19 cellular contexts compared by ENCODE assay signal in the genomic region with DNA sequence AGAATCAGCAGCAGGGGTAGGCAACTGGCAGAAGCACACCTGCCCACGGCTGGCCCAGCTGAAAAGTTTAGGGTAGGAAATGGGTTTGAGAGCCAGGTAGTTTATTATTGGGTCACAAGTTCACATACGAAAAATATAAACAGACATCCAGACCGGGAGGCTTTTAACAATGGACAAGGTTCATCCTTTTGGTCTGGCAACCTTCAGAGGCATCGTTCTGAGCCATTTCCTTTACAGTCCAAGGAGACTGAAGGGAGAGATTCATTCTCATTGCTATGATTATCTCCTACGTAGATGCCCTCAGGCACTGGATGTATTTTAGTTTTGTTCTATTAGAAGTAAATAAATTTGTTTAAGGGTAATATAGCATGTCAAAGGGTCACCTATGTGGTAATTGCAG.
DNase-seq lines count a peak whose midpoint lies in the region; TF ChIP-seq lines count a peak whose summit lies in the region.
"Had no signal": no experiment of that assay in that cellular context is flagged by ENCODE, and none has a peak within 500 bp of the region (broad histone marks: within the 10 kb centered on the region; RNA-seq: fewer than 3 reads in every experiment).

No MANE protein-coding gene starts in this region.

- no peaks in the 10 kb centered on the region for H4K20me1 ChIP-seq in SK-N-SH (ENCODE audit: insufficient read depth)
- H4K20me1 ChIP-seq: BLaER1 had no signal

- peak; percentile 15 for DNase-seq in NCI-H146 (lab: John Stamatoyannopoulos, UW)
- no peak for DNase-seq in NCI-H146 treated with DMSO at 0.1 percent for 48 hours (lab: John Stamatoyannopoulos, UW; ENCODE audit: unreplicated experiment)
- DNase-seq in esophagus muscularis mucosa (ENCODE audit: extremely low spot score) = no peak
- no peak for DNase-seq in AG20443 (ENCODE audit: low spot score)
- no peak for DNase-seq in SK-N-SH
- no peak for DNase-seq in GM19240 (ENCODE audit: insufficient read length, low spot score)
- DNase-seq in activated CD4-positive, alpha-beta T cell treated with anti-CD3 and anti-CD28 coated beads, Interleukin-2, amount 50 U/mL, for 1 hour = no peak
- DNase-seq: CD8-positive, alpha-beta T cell; DMS79; GM23248; HCEC 1CT; NCI-H1436; NCI-H2081; NCI-H510A; NCI-H82 had no signal

- TF ChIP-seq RAD21 in SK-N-SH (IDR thresholded peaks at IDR 0.05; ENCODE audit: low read length) = no peak

- H3K4me1 Mint-ChIP-seq in nephron = peaks cover 21% of the 10 kb centered on the region

- no peaks in the 10 kb centered on the region for H3K36me3 Mint-ChIP-seq in nephron (ENCODE audit: low read depth)
- H3K36me3 Mint-ChIP-seq: CD8-positive, alpha-beta T cell had no signal

- H3K79me2 ChIP-seq in SK-N-SH (ENCODE audit: insufficient read depth) = no peaks in the 10 kb centered on the region

- TF ChIP-seq CTCF in esophagus muscularis mucosa (IDR thresholded peaks at IDR 0.05) = no peak
- TF ChIP-seq CTCF in nephron (IDR thresholded peaks at IDR 0.05; ENCODE audit: unreplicated experiment in 3 of 3) = no peak
- TF ChIP-seq CTCF in SK-N-SH (IDR thresholded peaks at IDR 0.05) = no peak

- no peak for TF ChIP-seq EP300 in esophagus muscularis mucosa (IDR thresholded peaks at IDR 0.05)
- no peak for TF ChIP-seq EP300 in SK-N-SH (IDR thresholded peaks at IDR 0.05; ENCODE audit: borderline replicate concordance in 1 of 2, low read depth in 1 of 2, low read length in 1 of 2)

- no peak overlapping the region for H3K9ac ChIP-seq in SK-N-SH
- H3K9ac ChIP-seq: BLaER1, GM23248 had no signal

- no peaks in the 10 kb centered on the region for H3F3A ChIP-seq in SK-N-SH (replicated peaks; ENCODE audit: insufficient read depth)

- H3K4me3 Mint-ChIP-seq in nephron = no peak overlapping the region
- H3K4me3 Mint-ChIP-seq: CD8-positive, alpha-beta T cell had no signal

- H3K4me1 ChIP-seq in esophagus muscularis mucosa = peaks cover 0 to 63% (median 58%) of the 10 kb centered on the region in 4 donors
- no peaks in the 10 kb centered on the region; a peak in 1 of 4 replicates for H3K4me1 ChIP-seq in SK-N-SH (ENCODE audit: control insufficient read depth in 1 of 2, insufficient read depth in 2 of 2, low read depth in 1 of 2, low read length in 1 of 2)
- H3K4me1 ChIP-seq: BLaER1 had no signal

- intact Hi-C loops in esophagus muscularis mucosa (cut with DNase I) = no loop called here

- H2AFZ ChIP-seq in SK-N-SH (ENCODE audit: low read depth) = no peak overlapping the region
- H2AFZ ChIP-seq: GM23248 had no signal

- no peak overlapping the region for H3K4me2 ChIP-seq in SK-N-SH
- H3K4me2 ChIP-seq: BLaER1 had no signal

- no peaks in the 10 kb centered on the region for H3K9me2 ChIP-seq in SK-N-SH

- CTCF ChIA-PET in SK-N-SH (lab: Yijun Ruan, JAX) = no interaction called here

- H3K9me3 ChIP-seq in esophagus muscularis mucosa (no peaks in the 10 kb centered on the region), SK-N-SH (no peaks in the 10 kb centered on the region)
- H3K9me3 ChIP-seq: BLaER1 had no signal

- H3K27me3 ChIP-seq in esophagus muscularis mucosa (no peaks in the 10 kb centered on the region), SK-N-SH (ENCODE audit: insufficient read depth) (no peaks in the 10 kb centered on the region)
- H3K27me3 ChIP-seq: BLaER1 had no signal

- H3K36me3 ChIP-seq in esophagus muscularis mucosa = no peaks in the 10 kb centered on the region
- no peaks in the 10 kb centered on the region for H3K36me3 ChIP-seq in SK-N-SH (replicated peaks in 1 of 2; ENCODE audit: control insufficient read depth in 1 of 2, insufficient read depth in 2 of 2, low read length in 1 of 2)
- H3K36me3 ChIP-seq: BLaER1 had no signal

- no peaks in the 10 kb centered on the region for H3K9me3 Mint-ChIP-seq in nephron
- H3K9me3 Mint-ChIP-seq: CD8-positive, alpha-beta T cell had no signal

- POLR2A ChIA-PET in SK-N-SH (lab: Yijun Ruan, JAX) = no interaction called here

- peak overlapping the region in 2 of 3 experiments; percentile 3 to 45 for H3K27ac Mint-ChIP-seq in nephron
- H3K27ac Mint-ChIP-seq: CD8-positive, alpha-beta T cell had no signal

- H3K27ac ChIP-seq in esophagus muscularis mucosa (replicated peaks in 1 of 4) (peak overlapping the region; percentile 32 to 62 (median 57)), SK-N-SH (ENCODE audit: low read depth in 2 of 2, low read length in 1 of 2) (no peak overlapping the region)
- H3K27ac ChIP-seq: 22Rv1, BLaER1, GM23248 had no signal

- 49% methylated on average over 5 of the region's 5 CpGs for WGBS in esophagus muscularis mucosa
- 95% methylated on average over 5 of the region's 5 CpGs for WGBS in SK-N-SH (ENCODE audit: low lambda C conversion rate)

- peaks cover 3% of the 10 kb centered on the region for H3K27me3 Mint-ChIP-seq in nephron (ENCODE audit: low read depth)

- no peak for TF ChIP-seq POLR2A in esophagus muscularis mucosa (IDR thresholded peaks at IDR 0.05; ENCODE audit: low read depth)

- H3K4me3 ChIP-seq in esophagus muscularis mucosa (no peak overlapping the region), SK-N-SH (ENCODE audit: low read depth in 2 of 2, low read length in 1 of 2) (no peak overlapping the region)
- H3K4me3 ChIP-seq: BLaER1, GM23248, K562 had no signal

TF ChIP-seq in SK-N-SH, 30 proteins besides CTCF, POLR2A, EP300 and RAD21:
- TF ChIP-seq, protein P1, sequence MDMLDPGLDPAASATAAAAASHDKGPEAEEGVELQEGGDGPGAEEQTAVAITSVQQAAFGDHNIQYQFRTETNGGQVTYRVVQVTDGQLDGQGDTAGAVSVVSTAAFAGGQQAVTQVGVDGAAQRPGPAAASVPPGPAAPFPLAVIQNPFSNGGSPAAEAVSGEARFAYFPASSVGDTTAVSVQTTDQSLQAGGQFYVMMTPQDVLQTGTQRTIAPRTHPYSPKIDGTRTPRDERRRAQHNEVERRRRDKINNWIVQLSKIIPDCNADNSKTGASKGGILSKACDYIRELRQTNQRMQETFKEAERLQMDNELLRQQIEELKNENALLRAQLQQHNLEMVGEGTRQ (IDR thresholded peaks at IDR 0.05; ENCODE audit: borderline replicate concordance, low read depth, low read length) = no peak
- TF ChIP-seq POLR2AphosphoS5 (IDR thresholded peaks at IDR 0.05; ENCODE audit: low read depth, low read length) (no peak), RXRA (IDR thresholded peaks at IDR 0.05; ENCODE audit: borderline replicate concordance, low read depth) (no peak), CHD2 (IDR thresholded peaks at IDR 0.05; ENCODE audit: low read length, partially characterized antibody) (no peak)
- TF ChIP-seq, protein P2, sequence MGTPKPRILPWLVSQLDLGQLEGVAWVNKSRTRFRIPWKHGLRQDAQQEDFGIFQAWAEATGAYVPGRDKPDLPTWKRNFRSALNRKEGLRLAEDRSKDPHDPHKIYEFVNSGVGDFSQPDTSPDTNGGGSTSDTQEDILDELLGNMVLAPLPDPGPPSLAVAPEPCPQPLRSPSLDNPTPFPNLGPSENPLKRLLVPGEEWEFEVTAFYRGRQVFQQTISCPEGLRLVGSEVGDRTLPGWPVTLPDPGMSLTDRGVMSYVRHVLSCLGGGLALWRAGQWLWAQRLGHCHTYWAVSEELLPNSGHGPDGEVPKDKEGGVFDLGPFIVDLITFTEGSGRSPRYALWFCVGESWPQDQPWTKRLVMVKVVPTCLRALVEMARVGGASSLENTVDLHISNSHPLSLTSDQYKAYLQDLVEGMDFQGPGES (IDR thresholded peaks at IDR 0.05; ENCODE audit: low read depth, low read length) = no peak
TF ChIP-seq in SK-N-SH: peak in this region for 0.

Comparison
In these comparisons a context has a peak if more than half of its experiments do, and no peak if none do; other contexts are left out.
1. H3K27ac ChIP-seq: peak in esophagus muscularis mucosa (4 of 4); none in SK-N-SH (0 of 2).